Comparison of ENCODE assay signal across 13 cellular contexts in genomic region chr12:97568336-97569180, GRCh38.
DNase-seq lines count a peak whose midpoint lies in the region; ATAC-seq, FAIRE-seq and TF ChIP-seq lines count a peak whose summit lies in the region.
"Had no signal": no experiment of that assay in that cellular context is flagged by ENCODE, and none has a peak within 500 bp of the region (broad histone marks: within the 10 kb centered on the region; RNA-seq: fewer than 3 reads in every experiment).

No MANE protein-coding gene starts in this region.

- H3K9me1 ChIP-seq in keratinocyte (ENCODE audit: control insufficient read depth, extremely low read depth, insufficient read depth, low read length) = no peaks in the 10 kb centered on the region

- no peaks in the 10 kb centered on the region for H3K27me3 Mint-ChIP-seq in CD4-positive, alpha-beta T cell
- no peaks in the 10 kb centered on the region for H3K27me3 Mint-ChIP-seq in activated T-cell treated with anti-CD3 and anti-CD28 coated beads, Interleukin-2, amount 50 U/mL, for 72 hours (ENCODE audit: low read depth)

- H2AFZ ChIP-seq in keratinocyte (ENCODE audit: control insufficient read depth, low read length) = no peak overlapping the region
- no peak overlapping the region for H2AFZ ChIP-seq in smooth muscle cell (ENCODE audit: low read depth)

- peaks cover 4% of the 10 kb centered on the region for H3K9me3 Mint-ChIP-seq in CD4-positive, alpha-beta T cell
- H3K9me3 Mint-ChIP-seq in activated T-cell treated with anti-CD3 and anti-CD28 coated beads, Interleukin-2, amount 50 U/mL, for 72 hours = peaks cover 0 to 2% of the 10 kb centered on the region in 2 donors

- H3K4me3 Mint-ChIP-seq in CD4-positive, alpha-beta T cell = no peak overlapping the region
- H3K4me3 Mint-ChIP-seq in activated T-cell treated with anti-CD3 and anti-CD28 coated beads, Interleukin-2, amount 50 U/mL, for 72 hours = no peak overlapping the region
- H3K4me3 Mint-ChIP-seq: CD8-positive, alpha-beta memory T cell; natural killer cell treated with Interleukin-12 subunit alpha and Interleukin-12 subunit beta and Interleukin-15 and Interleukin-18, amount 100 ng/mL, for 72 hours had no signal

- CTCF ChIA-PET in CD4-positive, alpha-beta T cell (lab: Charles Lee) = no interaction called here

- peak overlapping the region; percentile 22 for H3K27ac ChIP-seq in keratinocyte (ENCODE audit: control insufficient read depth, insufficient read depth, low read length)
- peak overlapping the region; percentile 52 for H3K27ac ChIP-seq in smooth muscle cell (ENCODE audit: low read depth)
- H3K27ac ChIP-seq in CD4-positive, alpha-beta T cell (ENCODE audit: low read depth, low read length) = no peak overlapping the region

- peak; percentile 81; the same call in 1 of the 2 replicates for TF ChIP-seq EP300 in Ishikawa (IDR thresholded peaks at IDR 0.05; ENCODE audit: borderline replicate concordance)

- no peaks in the 10 kb centered on the region for H3F3A ChIP-seq in smooth muscle cell (ENCODE audit: low read depth)

- POLR2A ChIA-PET in CD4-positive, alpha-beta T cell (lab: Charles Lee) = no interaction called here

- no peak overlapping the region for H3K27ac Mint-ChIP-seq in CD4-positive, alpha-beta T cell
- H3K27ac Mint-ChIP-seq in activated T-cell treated with anti-CD3 and anti-CD28 coated beads, Interleukin-2, amount 50 U/mL, for 72 hours = no peak overlapping the region
- H3K27ac Mint-ChIP-seq: CD8-positive, alpha-beta memory T cell; natural killer cell treated with Interleukin-12 subunit alpha and Interleukin-12 subunit beta and Interleukin-15 and Interleukin-18, amount 100 ng/mL, for 72 hours had no signal

- no peak overlapping the region for H3K4me3 ChIP-seq in keratinocyte (ENCODE audit: control insufficient read depth in 2 of 3, extremely low read depth in 1 of 3, insufficient read depth in 2 of 3, low read depth in 1 of 3, low read length in 3 of 3)
- H3K4me3 ChIP-seq in smooth muscle cell = peak overlapping the region; percentile 23

- H3K36me3 Mint-ChIP-seq in CD4-positive, alpha-beta T cell (ENCODE audit: low read depth) = no peaks in the 10 kb centered on the region
- no peaks in the 10 kb centered on the region for H3K36me3 Mint-ChIP-seq in activated T-cell treated with anti-CD3 and anti-CD28 coated beads, Interleukin-2, amount 50 U/mL, for 72 hours (ENCODE audit: insufficient read depth in 2 of 2)
- H3K36me3 Mint-ChIP-seq: CD8-positive, alpha-beta memory T cell; natural killer cell treated with Interleukin-12 subunit alpha and Interleukin-12 subunit beta and Interleukin-15 and Interleukin-18, amount 100 ng/mL, for 72 hours had no signal

- 78% methylated on average over 4 of the region's 4 CpGs for WGBS in smooth muscle cell (ENCODE audit: low lambda C conversion rate)

- H3K4me1 Mint-ChIP-seq in CD4-positive, alpha-beta T cell (ENCODE audit: low read depth) = no peaks in the 10 kb centered on the region
- no peaks in the 10 kb centered on the region for H3K4me1 Mint-ChIP-seq in activated T-cell treated with anti-CD3 and anti-CD28 coated beads, Interleukin-2, amount 50 U/mL, for 72 hours (ENCODE audit: low read depth)
- H3K4me1 Mint-ChIP-seq: CD8-positive, alpha-beta memory T cell had no signal

- H3K36me3 ChIP-seq in keratinocyte (ENCODE audit: control insufficient read depth in 2 of 2, extremely low read depth in 1 of 2, insufficient read depth in 2 of 2, low read length in 2 of 2) = no peaks in the 10 kb centered on the region
- no peaks in the 10 kb centered on the region for H3K36me3 ChIP-seq in smooth muscle cell (ENCODE audit: low read depth)

- FAIRE-seq in keratinocyte (lab: Jason Lieb, UNC) = peak; percentile 92

- no peaks in the 10 kb centered on the region for H3K79me2 ChIP-seq in keratinocyte (ENCODE audit: control insufficient read depth, insufficient read depth, low read length)
- no peaks in the 10 kb centered on the region for H3K79me2 ChIP-seq in smooth muscle cell (ENCODE audit: low read depth)

- dilution Hi-C loops in keratinocyte (cut with MboI; ENCODE audit: extremely low pct_ligation_motif_present, low sequenced_read_pairs) = no loop called here

- intact Hi-C loops in CD4-positive, alpha-beta T cell (cut with DNase I, micrococcal nuclease) = no loop called here

- H3K4me1 ChIP-seq in keratinocyte (ENCODE audit: control insufficient read depth, extremely low read depth, insufficient read depth, low read length) (peaks cover 11% of the 10 kb centered on the region), smooth muscle cell (ENCODE audit: low read depth) (no peaks in the 10 kb centered on the region)

- no peaks in the 10 kb centered on the region for H4K20me1 ChIP-seq in keratinocyte (ENCODE audit: control insufficient read depth, extremely low read depth, insufficient read depth, low read length)
- H4K20me1 ChIP-seq in smooth muscle cell (ENCODE audit: low read depth) = no peaks in the 10 kb centered on the region

- TF ChIP-seq RAD21 in Ishikawa (IDR thresholded peaks at IDR 0.05; ENCODE audit: low read depth) = no peak; the same call in 1 of the 2 replicates

- H3K4me2 ChIP-seq in keratinocyte (ENCODE audit: control insufficient read depth, extremely low read depth, insufficient read depth, low read depth, low read length) = peak overlapping the region; percentile 20
- no peak overlapping the region for H3K4me2 ChIP-seq in smooth muscle cell

- no peaks in the 10 kb centered on the region for H3K27me3 ChIP-seq in keratinocyte (ENCODE audit: control insufficient read depth, extremely low read depth, insufficient read depth, low read length)
- H3K27me3 ChIP-seq in smooth muscle cell (ENCODE audit: low read depth) = no peaks in the 10 kb centered on the region
- no peaks in the 10 kb centered on the region for H3K27me3 ChIP-seq in CD4-positive, alpha-beta T cell (ENCODE audit: control insufficient read depth, insufficient read depth, low read length)

- ATAC-seq in CD4-positive, alpha-beta T cell (ENCODE audit: poor library complexity) = no peak
- no peak for ATAC-seq in activated T-cell treated with anti-CD3 and anti-CD28 coated beads, Interleukin-2, amount 50 U/mL, for 72 hours (replicated peaks in 1 of 2)
- ATAC-seq: activated CD4-positive, CD25-positive, alpha-beta regulatory T cell treated with anti-CD3 and anti-CD28 coated beads, Interleukin-2, amount 50 U/mL, for 24 hours; natural killer cell treated with Interleukin-12 subunit alpha and Interleukin-12 subunit beta and Interleukin-15 and Interleukin-18, amount 100 ng/mL, for 72 hours; sciatic nerve had no signal

- DNase-seq in SW480 (ENCODE audit: low spot score) (peak; percentile 78), keratinocyte (ENCODE audit: low read depth, low spot score) (peak; percentile 68), smooth muscle cell (lab: John Stamatoyannopoulos, UW; ENCODE audit: unreplicated experiment) (no peak), iPS-NIHi7 (ENCODE audit: extremely low spot score) (no peak)
- DNase-seq in CD4-positive, alpha-beta T cell = no peak
- DNase-seq in activated T-cell treated with anti-CD3 and anti-CD28 coated beads, Interleukin-2, amount 50 U/mL, for 72 hours = no peak
- DNase-seq: CD8-positive, alpha-beta memory T cell; NCI-H1092 treated with DMSO at 0.1 percent for 48 hours; NCI-H82 had no signal

- TF ChIP-seq CTCF in keratinocyte (optimal IDR thresholded peaks at IDR 0.05 in 1 of 3, IDR thresholded peaks at IDR 0.05 in 1 of 3, conservative IDR thresholded peaks at IDR 0.05 in 1 of 3; ENCODE audit: extremely low read depth in 1 of 3, insufficient read depth in 2 of 3, low read length in 3 of 3) = no peak
- TF ChIP-seq CTCF in smooth muscle cell (IDR thresholded peaks at IDR 0.05; ENCODE audit: borderline replicate concordance, insufficient read depth, poor library complexity, severe bottlenecking) = no peak
- TF ChIP-seq CTCF in CD4-positive, alpha-beta T cell (IDR thresholded peaks at IDR 0.05) = no peak

- H3K9ac ChIP-seq in keratinocyte (ENCODE audit: control insufficient read depth, extremely low read depth, insufficient read depth, low read length) = no peak overlapping the region
- H3K9ac ChIP-seq in smooth muscle cell (ENCODE audit: low read depth) = no peak overlapping the region

- H3K9me3 ChIP-seq in keratinocyte (ENCODE audit: control insufficient read depth, low read depth, low read length) (no peaks in the 10 kb centered on the region), smooth muscle cell (replicated peaks; ENCODE audit: low read depth) (no peaks in the 10 kb centered on the region)
- H3K9me3 ChIP-seq in CD4-positive, alpha-beta T cell (ENCODE audit: control insufficient read depth, low read length) = no peaks in the 10 kb centered on the region

TF ChIP-seq in Ishikawa, 13 proteins besides CTCF, POLR2A, EP300 and RAD21 (continues in another document):
- peak; percentile 88 for TF ChIP-seq TEAD4 (IDR thresholded peaks at IDR 0.05)
- TF ChIP-seq CREB1 (IDR thresholded peaks at IDR 0.05; ENCODE audit: low read depth) = no peak
- peak; percentile 87 for TF ChIP-seq CEBPB (IDR thresholded peaks at IDR 0.05)
- no peak for TF ChIP-seq TAF1 (IDR thresholded peaks at IDR 0.05; ENCODE audit: low read depth)
- no peak for TF ChIP-seq ZBTB7A (IDR thresholded peaks at IDR 0.05; ENCODE audit: low read depth)
- no peak for TF ChIP-seq REST (IDR thresholded peaks at IDR 0.05; ENCODE audit: low read depth)

Comparison
In these comparisons a context has a peak if more than half of its experiments do, and no peak if none do; other contexts are left out.
1. DNase-seq: peak in SW480 (single experiment) and keratinocyte (single experiment); none in smooth muscle cell (single experiment), iPS-NIHi7 (single experiment), CD4-positive, alpha-beta T cell (0 of 10) and activated T-cell treated with anti-CD3 and anti-CD28 coated beads, Interleukin-2, amount 50 U/mL, for 72 hours (0 of 2).